18 cellular contexts compared by ENCODE assay signal in the genomic region with DNA sequence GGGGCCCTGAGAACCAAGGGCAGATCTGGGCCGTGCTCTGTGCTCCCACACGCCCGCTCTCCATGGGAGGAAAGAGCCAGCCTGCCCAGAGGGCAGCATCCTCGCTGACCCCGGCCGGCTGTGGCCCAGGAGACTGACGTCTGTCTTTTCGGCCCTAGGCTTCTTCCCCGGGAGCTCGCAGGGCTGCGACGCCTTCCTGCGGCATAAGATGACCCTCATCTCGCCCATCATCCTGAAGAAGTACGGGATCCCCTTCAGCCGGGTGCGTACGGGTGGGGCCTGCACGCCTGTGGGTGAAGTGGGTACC.
A peak's percentile ranks its signal among the peaks of the same experiment; 100 is the strongest.
DNase-seq lines count a peak whose midpoint lies in the region; FAIRE-seq and TF ChIP-seq lines count a peak whose summit lies in the region.
"Had no signal": no experiment of that assay in that cellular context is flagged by ENCODE, and none has a peak within 500 bp of the region (broad histone marks: within the 10 kb centered on the region; RNA-seq: fewer than 3 reads in every experiment).

No MANE protein-coding gene starts in this region.

- H4K5ac ChIP-seq in H1 (ENCODE audit: insufficient read length, low read depth, low read length): no peak overlapping the region

- H2AFZ ChIP-seq in H1 (ENCODE audit: low read length) (no peak overlapping the region), neuronal stem cell (ENCODE audit: low read length) (no peak overlapping the region)

- H3K23ac ChIP-seq in H1 (ENCODE audit: insufficient read length) (no peak overlapping the region), neuronal stem cell (ENCODE audit: low read depth, low read length, poor library complexity) (no peak overlapping the region)

- H3K4ac ChIP-seq in H1 (replicated peaks; ENCODE audit: insufficient read length, low read depth, low read length) (no peak overlapping the region), neuronal stem cell (ENCODE audit: low read length) (no peak overlapping the region)

- no peak overlapping the region for H3K14ac ChIP-seq in H1 (ENCODE audit: insufficient read length)
- H3K14ac ChIP-seq in neuronal stem cell (ENCODE audit: low read length): no peak overlapping the region

- TF ChIP-seq POLR2A in H1 (IDR thresholded peaks at IDR 0.05; ENCODE audit: control extremely low read depth in 1 of 2, low read depth in 2 of 2, low read length in 2 of 2): no peak

- CTCF ChIA-PET in H1 (lab: Charles Lee; ENCODE audit: partially characterized antibody): interaction anchor here (1.2 to 1.8 kb wide), 4 partner anchors 10 to 36 kb away, joined by 3 to 10 read pairs (median 4); no protein-coding TSS in a partner anchor

- no peaks in the 10 kb centered on the region for H3K9me3 Mint-ChIP-seq in activated T-cell treated with anti-CD3 and anti-CD28 coated beads, Interleukin-2, amount 50 U/mL, for 24 hours
- H3K9me3 Mint-ChIP-seq: CD4-positive, alpha-beta T cell had no signal

- H3K27ac ChIP-seq in BLaER1 treated with 17β-estradiol and CSF1 and Interleukin-3, amounts not matched to agents 10 nM and 100 nM: no peak overlapping the region
- no peak overlapping the region for H3K27ac ChIP-seq in H1 (ENCODE audit: low read depth, low read length)
- H3K27ac ChIP-seq in neuronal stem cell (replicated peaks; ENCODE audit: low read length): no peak overlapping the region
- H3K27ac ChIP-seq: C4-2B had no signal

- no peak for TF ChIP-seq CTCF in H1 (IDR thresholded peaks at IDR 0.05; ENCODE audit: control extremely low read depth in 1 of 3, insufficient read depth in 1 of 3, low read depth in 1 of 3, low read length in 3 of 3)

- H3K4me1 Mint-ChIP-seq in activated T-cell treated with anti-CD3 and anti-CD28 coated beads, Interleukin-2, amount 50 U/mL, for 24 hours (ENCODE audit: low read depth): peaks cover 10% of the 10 kb centered on the region

- H3K9ac ChIP-seq in BLaER1 treated with 17β-estradiol and CSF1 and Interleukin-3, amounts not matched to agents 10 nM and 100 nM: peak overlapping the region in 1 of 11 experiments; percentile 16; a peak in 2 of 22 replicates
- H3K9ac ChIP-seq in H1 (replicated peaks in 1 of 4; ENCODE audit: extremely low read depth in 1 of 4, low read depth in 3 of 4, low read length in 3 of 4) (no peak overlapping the region), neuronal stem cell (ENCODE audit: low read depth, low read length, poor library complexity) (no peak overlapping the region)

- POLR2A ChIA-PET in H1 (lab: Charles Lee; ENCODE audit: partially characterized antibody): interaction anchor here (2.0 kb wide), 1 partner anchor 10 kb away, joined by 4 read pairs; no protein-coding TSS in a partner anchor

- H3K18ac ChIP-seq in H1 (ENCODE audit: extremely low read depth, low read length) (no peak overlapping the region), neuronal stem cell (ENCODE audit: low read length) (no peak overlapping the region)

- peaks cover 0 to 11% (median 4%) of the 10 kb centered on the region in 11 experiments; a peak in 7 of 22 replicates for H3K27me3 ChIP-seq in BLaER1 treated with 17β-estradiol and CSF1 and Interleukin-3, amounts not matched to agents 10 nM and 100 nM
- H3K27me3 ChIP-seq in H1 (replicated peaks in 1 of 4; ENCODE audit: control insufficient read depth in 3 of 4, extremely low read depth in 1 of 4, insufficient read depth in 3 of 4, low read length in 3 of 4) (no peaks in the 10 kb centered on the region), neuronal stem cell (ENCODE audit: control insufficient read depth in 3 of 3, insufficient read depth in 3 of 3, low read depth in 1 of 3, low read length in 3 of 3) (no peaks in the 10 kb centered on the region)

- no peak overlapping the region for H3K4me3 ChIP-seq in BLaER1 treated with 17β-estradiol and CSF1 and Interleukin-3, amounts not matched to agents 10 nM and 100 nM
- no peak overlapping the region for H3K4me3 ChIP-seq in H1 (ENCODE audit: extremely low read depth in 1 of 4, insufficient read depth in 2 of 4, low read depth in 3 of 4, low read length in 4 of 4)
- no peak overlapping the region for H3K4me3 ChIP-seq in neuronal stem cell (ENCODE audit: low read length in 2 of 2)
- H3K4me3 ChIP-seq: HAP-1 had no signal

- H3K4me2 ChIP-seq in BLaER1 treated with 17β-estradiol and CSF1 and Interleukin-3, amounts not matched to agents 10 nM and 100 nM: peak overlapping the region in 10 of 11 experiments; percentile 10 to 72 (median 36); a peak in 13 of 22 replicates
- H3K4me2 ChIP-seq in H1 (ENCODE audit: insufficient read depth in 1 of 2, low read depth in 2 of 2, low read length in 2 of 2) (no peak overlapping the region), neuronal stem cell (ENCODE audit: insufficient read depth, low read length, poor library complexity, severe bottlenecking) (no peak overlapping the region)

- DNase-seq in activated T-cell treated with anti-CD3 and anti-CD28 coated beads, Interleukin-2, amount 50 U/mL, for 24 hours: no peak
- DNase-seq in activated T-cell treated with anti-CD3 and anti-CD28 coated beads for 4 hours: no peak
- no peak for DNase-seq in H1 (ENCODE audit: low read depth in 1 of 2, low spot score in 2 of 2)
- DNase-seq in neuronal stem cell (ENCODE audit: low spot score): no peak
- no peak for DNase-seq in activated CD4-positive, CD25-positive, alpha-beta regulatory T cell treated with anti-CD3 and anti-CD28 coated beads, Interleukin-2, amount 50 U/mL, for 72 hours
- no peak for DNase-seq in activated CD8-positive, alpha-beta memory T cell treated with anti-CD3 and anti-CD28 coated beads, Interleukin-2, amount 50 U/mL, for 48 hours
- DNase-seq in NCI-H146 treated with DMSO at 0.1 percent for 48 hours (lab: John Stamatoyannopoulos, UW; ENCODE audit: unreplicated experiment): no peak
- DNase-seq: 8988T; Caco-2; CD4-positive, alpha-beta T cell had no signal

- TF ChIP-seq EP300 in H1 (IDR thresholded peaks at IDR 0.05; ENCODE audit: borderline replicate concordance in 1 of 2, low read depth in 2 of 2, low read length in 2 of 2): no peak

- peaks cover 50 to 86% (median 72%) of the 10 kb centered on the region in 11 experiments for H3K36me3 ChIP-seq in BLaER1 treated with 17β-estradiol and CSF1 and Interleukin-3, amounts not matched to agents 10 nM and 100 nM
- H3K36me3 ChIP-seq in H1 (ENCODE audit: control insufficient read depth in 2 of 4, insufficient read depth in 4 of 4, low read length in 3 of 4) (peaks cover 2 to 9% (median 5%) of the 10 kb centered on the region in 4 experiments; a peak in 5 of 8 replicates), neuronal stem cell (replicated peaks in 1 of 2; ENCODE audit: control insufficient read depth in 2 of 2, insufficient read depth in 2 of 2, low read length in 2 of 2) (peaks cover 30 to 76% of the 10 kb centered on the region in 2 donors)

- H4K91ac ChIP-seq in H1 (replicated peaks; ENCODE audit: insufficient read length, low read length): no peak overlapping the region
- no peak overlapping the region for H4K91ac ChIP-seq in neuronal stem cell (ENCODE audit: low read depth, low read length, poor library complexity)

- no peak for FAIRE-seq in H1 (lab: Jason Lieb, UNC)
- FAIRE-seq: D721Med, G401.6, GM12891, GM19239 had no signal

- H2BK15ac ChIP-seq in H1 (ENCODE audit: low read length) (no peak overlapping the region), neuronal stem cell (ENCODE audit: low read length) (no peak overlapping the region)

- peaks cover 42% of the 10 kb centered on the region for H3K36me3 Mint-ChIP-seq in activated T-cell treated with anti-CD3 and anti-CD28 coated beads, Interleukin-2, amount 50 U/mL, for 24 hours (ENCODE audit: low read depth)

- no peaks in the 10 kb centered on the region for H3K79me2 ChIP-seq in H1 (ENCODE audit: control insufficient read depth in 1 of 2, insufficient read depth in 2 of 2, low read length in 2 of 2)

- WGBS in H1 (ENCODE audit: extremely low coverage in 1 of 2, insufficient coverage in 1 of 2, insufficient read length in 1 of 2, insufficient replicate concordance in 2 of 2, low coverage in 1 of 2, low lambda C conversion rate in 2 of 2, missing lambda C conversion rate in 1 of 2), 2 experiments: 97% methylated on average over 19 of the region's 19 CpGs; no CpG with 5 or more reads in 1 of the 2 experiments
- no CpG with 5 or more reads among the region's 19 CpGs for WGBS in neuronal stem cell (ENCODE audit: extremely low coverage in 2 of 2, insufficient read length in 2 of 2, insufficient replicate concordance in 1 of 2), 2 donors

- H3K4me3 Mint-ChIP-seq in activated T-cell treated with anti-CD3 and anti-CD28 coated beads, Interleukin-2, amount 50 U/mL, for 24 hours: no peak overlapping the region
- H3K4me3 Mint-ChIP-seq: B cell; CD4-positive, alpha-beta T cell had no signal

- no peak overlapping the region for H2BK20ac ChIP-seq in H1 (ENCODE audit: low read length)

- H4K8ac ChIP-seq in H1 (ENCODE audit: extremely low read depth, insufficient read depth, low read length) (no peak overlapping the region), neuronal stem cell (ENCODE audit: low read depth, low read length) (no peak overlapping the region)

- H2AK5ac ChIP-seq in H1 (ENCODE audit: low read depth, low read length) (no peak overlapping the region), neuronal stem cell (ENCODE audit: low read depth, low read length) (no peak overlapping the region)

- H4K20me1 ChIP-seq in BLaER1 treated with 17β-estradiol and CSF1 and Interleukin-3, amounts not matched to agents 10 nM and 100 nM: peaks cover 92 to 99% (median 97%) of the 10 kb centered on the region in 11 experiments
- peaks cover 2 to 6% of the 10 kb centered on the region in 2 experiments for H4K20me1 ChIP-seq in H1 (replicated peaks in 1 of 2; ENCODE audit: control insufficient read depth in 1 of 2, insufficient read depth in 2 of 2, low read length in 2 of 2)

- TF ChIP-seq RAD21 in H1 (IDR thresholded peaks at IDR 0.05 in 1 of 2, conservative IDR thresholded peaks at IDR 0.05 in 1 of 2; ENCODE audit: low read depth in 2 of 2, low read length in 2 of 2): no peak

- H3K4me1 ChIP-seq in BLaER1 treated with 17β-estradiol and CSF1 and Interleukin-3, amounts not matched to agents 10 nM and 100 nM: peaks cover 49 to 88% (median 81%) of the 10 kb centered on the region in 10 experiments
- H3K4me1 ChIP-seq in H1 (replicated peaks in 1 of 4; ENCODE audit: control insufficient read depth in 3 of 4, insufficient read depth in 4 of 4, low read length in 3 of 4) (peaks cover 7 to 15% (median 11%) of the 10 kb centered on the region in 4 experiments; a peak in 5 of 7 replicates), neuronal stem cell (ENCODE audit: control insufficient read depth in 2 of 2, insufficient read depth in 1 of 2, low read depth in 1 of 2, low read length in 2 of 2) (no peaks in the 10 kb centered on the region)
- H3K4me1 ChIP-seq: Caco-2 had no signal

- H3K23me2 ChIP-seq in H1 (ENCODE audit: low read depth, low read length): no peaks in the 10 kb centered on the region

- no peaks in the 10 kb centered on the region for H3K27me3 Mint-ChIP-seq in activated T-cell treated with anti-CD3 and anti-CD28 coated beads, Interleukin-2, amount 50 U/mL, for 24 hours
- H3K27me3 Mint-ChIP-seq: B cell; CD4-positive, alpha-beta T cell had no signal

- peak overlapping the region; percentile 66; the same call in 1 of the 2 replicates for H2BK5ac ChIP-seq in H1 (ENCODE audit: low read depth, low read length)
- peak overlapping the region; percentile 9 for H2BK5ac ChIP-seq in neuronal stem cell (ENCODE audit: low read length)

- H2BK120ac ChIP-seq in H1 (replicated peaks; ENCODE audit: low read depth, low read length): no peak overlapping the region
- H2BK120ac ChIP-seq in neuronal stem cell (ENCODE audit: low read depth, low read length): no peak overlapping the region

- H3K9me3 ChIP-seq in BLaER1 treated with 17β-estradiol and CSF1 and Interleukin-3, amounts not matched to agents 10 nM and 100 nM (replicated peaks in 1 of 11): no peaks in the 10 kb centered on the region
- H3K9me3 ChIP-seq in H1 (ENCODE audit: insufficient read depth in 2 of 2, low read depth in 1 of 2, low read length in 1 of 2) (no peaks in the 10 kb centered on the region), neuronal stem cell (replicated peaks in 1 of 2; ENCODE audit: control insufficient read depth in 2 of 2, insufficient read depth in 1 of 2, low read depth in 1 of 2, low read length in 2 of 2) (no peaks in the 10 kb centered on the region)
- H3K9me3 ChIP-seq: Caco-2, HAP-1 had no signal

- peak overlapping the region; percentile 22 for H3K27ac Mint-ChIP-seq in activated T-cell treated with anti-CD3 and anti-CD28 coated beads, Interleukin-2, amount 50 U/mL, for 24 hours
- H3K27ac Mint-ChIP-seq: B cell; CD4-positive, alpha-beta T cell had no signal

- no peak overlapping the region for H2BK12ac ChIP-seq in H1 (ENCODE audit: low read depth, low read length)
- H2BK12ac ChIP-seq in neuronal stem cell (ENCODE audit: low read length): no peak overlapping the region

- H3K79me1 ChIP-seq in H1 (ENCODE audit: low read depth, low read length) (no peaks in the 10 kb centered on the region), neuronal stem cell (ENCODE audit: low read depth, low read length) (peaks cover 8% of the 10 kb centered on the region)

- H3K56ac ChIP-seq in H1 (replicated peaks; ENCODE audit: insufficient read length, low read depth, low read length): no peak overlapping the region

Comparison
In these comparisons a context has a peak if more than half of its experiments do, and no peak if none do; other contexts are left out.
1. H3K4me2 ChIP-seq: peak in BLaER1 treated with 17β-estradiol and CSF1 and Interleukin-3, amounts not matched to agents 10 nM and 100 nM (10 of 11); none in H1 (0 of 2) and neuronal stem cell (single experiment).